In genomic region chr3:23389089-23389488, GRCh38 we compare ENCODE assay signal across 19 cellular contexts.
A peak's percentile ranks its signal among the peaks of the same experiment; 100 is the strongest.
DNase-seq lines count a peak whose midpoint lies in the region; ATAC-seq, FAIRE-seq and TF ChIP-seq lines count a peak whose summit lies in the region.
"Had no signal": no experiment of that assay in that cellular context is flagged by ENCODE, and none has a peak within 500 bp of the region (broad histone marks: within the 10 kb centered on the region; RNA-seq: fewer than 3 reads in every experiment).

No MANE protein-coding gene starts in this region.

- H3K27me3 Mint-ChIP-seq in naive B cell = no peaks in the 10 kb centered on the region
- H3K27me3 Mint-ChIP-seq in activated naive CD8-positive, alpha-beta T cell treated with anti-CD3 and anti-CD28 coated beads, Interleukin-2, amount 50 U/mL, for 24 hours = no peaks in the 10 kb centered on the region

- H3K36me3 Mint-ChIP-seq in naive B cell = no peaks in the 10 kb centered on the region
- no peaks in the 10 kb centered on the region for H3K36me3 Mint-ChIP-seq in activated naive CD8-positive, alpha-beta T cell treated with anti-CD3 and anti-CD28 coated beads, Interleukin-2, amount 50 U/mL, for 24 hours (ENCODE audit: low read depth)

- no peak; a peak in 1 of 4 replicates for TF ChIP-seq RAD21 in H1 (IDR thresholded peaks at IDR 0.05 in 1 of 2, conservative IDR thresholded peaks at IDR 0.05 in 1 of 2; ENCODE audit: low read depth in 2 of 2, low read length in 2 of 2)

- peaks cover 0 to 16% of the 10 kb centered on the region in 2 experiments; a peak in 1 of 4 replicates for H3K79me2 ChIP-seq in H1 (ENCODE audit: control insufficient read depth in 1 of 2, insufficient read depth in 2 of 2, low read length in 2 of 2)

- no peak overlapping the region for H3K23ac ChIP-seq in H1 (ENCODE audit: insufficient read length)

- H2AK5ac ChIP-seq in H1 (ENCODE audit: low read depth, low read length) = no peak overlapping the region

- H4K8ac ChIP-seq in H1 (ENCODE audit: extremely low read depth, insufficient read depth, low read length) = no peak overlapping the region

- H3K79me1 ChIP-seq in H1 (ENCODE audit: low read depth, low read length) = no peaks in the 10 kb centered on the region; the same call in 1 of the 2 replicates

- POLR2A ChIA-PET in H1 (lab: Charles Lee; ENCODE audit: partially characterized antibody) (interaction anchor here (1.0 to 1.3 kb wide), 2 partner anchors 9 to 24 kb away, joined by 3 to 4 read pairs; no protein-coding TSS in a partner anchor), RWPE1 (lab: Yijun Ruan, JAX; ENCODE audit: low non-redundant PET) (no interaction called here)

- peak; percentile 42 for DNase-seq in NCI-H345 treated with DMSO at 0.1 percent for 48 hours (lab: John Stamatoyannopoulos, UW; ENCODE audit: unreplicated experiment)
- peak in 1 of 2 experiments; percentile 43 for DNase-seq in H1 (ENCODE audit: low read depth in 1 of 2, low spot score in 2 of 2)
- DNase-seq in naive B cell = no peak
- no peak for DNase-seq in RWPE1 (ENCODE audit: low spot score)
- DNase-seq in activated naive CD8-positive, alpha-beta T cell treated with anti-CD3 and anti-CD28 coated beads, Interleukin-2, amount 50 U/mL, for 24 hours = no peak
- DNase-seq: activated CD4-positive, alpha-beta T cell treated with anti-CD3 and anti-CD28 coated beads for 4 hours; activated T-cell treated with anti-CD3 and anti-CD28 coated beads, Interleukin-2, amount 50 U/mL, for 4 hours; Karpas-422; NCI-H2107; nucleus accumbens; RPMI8226; stimulated activated naive CD4-positive, alpha-beta T cell treated with Interleukin-2 at 50 U/mL for 16 hours; T-helper 2 cell had no signal

- H3K56ac ChIP-seq in H1 (replicated peaks; ENCODE audit: insufficient read length, low read depth, low read length) = no peak overlapping the region

- CTCF ChIA-PET in H1 (lab: Charles Lee; ENCODE audit: partially characterized antibody) = no interaction called here
- CTCF ChIA-PET in RWPE1 (lab: Yijun Ruan, JAX) = interaction anchor here (0.6 kb wide), 1 partner anchor 165 kb away, joined by 3 read pairs; no protein-coding TSS in a partner anchor

- H4K91ac ChIP-seq in H1 (replicated peaks; ENCODE audit: insufficient read length, low read length) = no peak overlapping the region

- no peak overlapping the region for H2BK5ac ChIP-seq in H1 (ENCODE audit: low read depth, low read length)

- TF ChIP-seq CTCF in H1 (IDR thresholded peaks at IDR 0.05; ENCODE audit: control extremely low read depth in 1 of 3, insufficient read depth in 1 of 3, low read depth in 1 of 3, low read length in 3 of 3) = no peak
- TF ChIP-seq CTCF in RWPE1 (conservative IDR thresholded peaks at IDR 0.05; ENCODE audit: low read depth) = no peak

- TF ChIP-seq EP300 in H1 (IDR thresholded peaks at IDR 0.05; ENCODE audit: borderline replicate concordance in 1 of 2, low read depth in 2 of 2, low read length in 2 of 2) = 0 out of 3 replicates have a peak, but pooled peaks of 1 of the 2 experiments have one; percentile 39

- peak; percentile 68 for FAIRE-seq in H1 (lab: Jason Lieb, UNC)

- peaks cover 58 to 75% (median 73%) of the 10 kb centered on the region in 3 donors for H3K4me1 Mint-ChIP-seq in naive B cell
- H3K4me1 Mint-ChIP-seq in activated naive CD8-positive, alpha-beta T cell treated with anti-CD3 and anti-CD28 coated beads, Interleukin-2, amount 50 U/mL, for 24 hours = peaks cover 14% of the 10 kb centered on the region

- peak overlapping the region in 2 of 6 donors; percentile 18 to 61 for H3K27ac Mint-ChIP-seq in naive B cell
- no peak overlapping the region for H3K27ac Mint-ChIP-seq in activated naive CD8-positive, alpha-beta T cell treated with anti-CD3 and anti-CD28 coated beads, Interleukin-2, amount 50 U/mL, for 24 hours

- no peaks in the 10 kb centered on the region for H3K36me3 ChIP-seq in HUES48 (ENCODE audit: control insufficient read depth, insufficient read depth, low read length)
- no peaks in the 10 kb centered on the region for H3K36me3 ChIP-seq in H1 (ENCODE audit: control insufficient read depth in 2 of 4, insufficient read depth in 4 of 4, low read length in 3 of 4)
- H3K36me3 ChIP-seq: esophagus muscularis mucosa, vagina had no signal

- peaks cover 28% of the 10 kb centered on the region for H3K4me1 ChIP-seq in HUES48 (ENCODE audit: control insufficient read depth, insufficient read depth, low read length)
- peaks cover 0 to 5% (median 2%) of the 10 kb centered on the region in 4 experiments; a peak in 5 of 7 replicates for H3K4me1 ChIP-seq in H1 (replicated peaks in 1 of 4; ENCODE audit: control insufficient read depth in 3 of 4, insufficient read depth in 4 of 4, low read length in 3 of 4)
- H3K4me1 ChIP-seq: vagina had no signal

- no peaks in the 10 kb centered on the region for H3K23me2 ChIP-seq in H1 (ENCODE audit: low read depth, low read length)

- peak overlapping the region in 4 of 8 donors; percentile 13 to 83 (median 44) for H3K4me3 Mint-ChIP-seq in naive B cell
- no peak overlapping the region for H3K4me3 Mint-ChIP-seq in activated naive CD8-positive, alpha-beta T cell treated with anti-CD3 and anti-CD28 coated beads, Interleukin-2, amount 50 U/mL, for 24 hours
- H3K4me3 Mint-ChIP-seq: activated T-cell treated with anti-CD3 and anti-CD28 coated beads, Interleukin-2, amount 50 U/mL, for 4 hours had no signal

- H3K4me3 ChIP-seq in HUES48 (ENCODE audit: low read depth, low read length) (no peak overlapping the region), H1 (ENCODE audit: extremely low read depth in 1 of 4, insufficient read depth in 2 of 4, low read depth in 3 of 4, low read length in 4 of 4) (no peak overlapping the region)
- H3K4me3 ChIP-seq: esophagus muscularis mucosa, hepatocyte, vagina had no signal

- 44% methylated on average over 5 of the region's 5 CpGs; no CpG with 5 or more reads in 1 of the 2 experiments for WGBS in H1 (ENCODE audit: extremely low coverage in 1 of 2, insufficient coverage in 1 of 2, insufficient read length in 1 of 2, insufficient replicate concordance in 2 of 2, low coverage in 1 of 2, low lambda C conversion rate in 2 of 2, missing lambda C conversion rate in 1 of 2), 2 experiments

- H3K18ac ChIP-seq in H1 (ENCODE audit: extremely low read depth, low read length) = no peak overlapping the region

- H3K9me3 Mint-ChIP-seq in naive B cell = peaks cover 0 to 3% (median 0%) of the 10 kb centered on the region in 7 donors
- no peaks in the 10 kb centered on the region for H3K9me3 Mint-ChIP-seq in activated naive CD8-positive, alpha-beta T cell treated with anti-CD3 and anti-CD28 coated beads, Interleukin-2, amount 50 U/mL, for 24 hours
- H3K9me3 Mint-ChIP-seq: activated T-cell treated with anti-CD3 and anti-CD28 coated beads, Interleukin-2, amount 50 U/mL, for 4 hours had no signal

- no peak overlapping the region for H3K4ac ChIP-seq in H1 (replicated peaks; ENCODE audit: insufficient read length, low read depth, low read length)

- no peaks in the 10 kb centered on the region for H3K27me3 ChIP-seq in HUES48 (ENCODE audit: control insufficient read depth, insufficient read depth, low read length)
- H3K27me3 ChIP-seq in H1 (replicated peaks in 1 of 4; ENCODE audit: control insufficient read depth in 3 of 4, extremely low read depth in 1 of 4, insufficient read depth in 3 of 4, low read length in 3 of 4) = no peaks in the 10 kb centered on the region
- H3K27me3 ChIP-seq: esophagus muscularis mucosa, hepatocyte, vagina had no signal

- H3K9ac ChIP-seq in HUES48 (ENCODE audit: low read depth, low read length) (no peak overlapping the region; the same call in 1 of the 2 replicates), H1 (replicated peaks in 1 of 4; ENCODE audit: extremely low read depth in 1 of 4, low read depth in 3 of 4, low read length in 3 of 4) (no peak overlapping the region; a peak in 1 of 7 replicates)

- no peak overlapping the region for H3K14ac ChIP-seq in H1 (ENCODE audit: insufficient read length)

- H3K9me3 ChIP-seq in HUES48 (ENCODE audit: control insufficient read depth, insufficient read depth, low read length) = no peaks in the 10 kb centered on the region
- H3K9me3 ChIP-seq in H1 (ENCODE audit: insufficient read depth in 2 of 2, low read depth in 1 of 2, low read length in 1 of 2) = no peaks in the 10 kb centered on the region
- H3K9me3 ChIP-seq: esophagus muscularis mucosa, vagina had no signal

- peak overlapping the region in 1 of 2 experiments; percentile 41; a peak in 1 of 4 replicates for H3K4me2 ChIP-seq in H1 (ENCODE audit: insufficient read depth in 1 of 2, low read depth in 2 of 2, low read length in 2 of 2)
- H3K4me2 ChIP-seq: hepatocyte had no signal

- no peak overlapping the region for H2AFZ ChIP-seq in H1 (ENCODE audit: low read length)
- H2AFZ ChIP-seq: hepatocyte had no signal

- no peak for TF ChIP-seq POLR2A in H1 (IDR thresholded peaks at IDR 0.05; ENCODE audit: control extremely low read depth in 1 of 2, low read depth in 2 of 2, low read length in 2 of 2)

- no peaks in the 10 kb centered on the region for H4K20me1 ChIP-seq in H1 (replicated peaks in 1 of 2; ENCODE audit: control insufficient read depth in 1 of 2, insufficient read depth in 2 of 2, low read length in 2 of 2)

- no peak overlapping the region for H4K5ac ChIP-seq in H1 (ENCODE audit: insufficient read length, low read depth, low read length)

- peak overlapping the region; percentile 6; the same call in 1 of the 2 replicates for H2BK20ac ChIP-seq in H1 (ENCODE audit: low read length)

- H2BK120ac ChIP-seq in H1 (replicated peaks; ENCODE audit: low read depth, low read length) = no peak overlapping the region

- ATAC-seq in naive B cell (ENCODE audit: low read depth in 2 of 2) = peak; percentile 55 to 65
- ATAC-seq in GM18498 (IDR thresholded peaks at IDR 0.05; ENCODE audit: unreplicated experiment) = no peak
- no peak for ATAC-seq in activated naive CD8-positive, alpha-beta T cell treated with anti-CD3 and anti-CD28 coated beads, Interleukin-2, amount 50 U/mL, for 24 hours
- ATAC-seq: activated T-cell treated with anti-CD3 and anti-CD28 coated beads, Interleukin-2, amount 50 U/mL, for 4 hours had no signal

- H3K27ac ChIP-seq in HUES48 (ENCODE audit: low read depth, low read length) (peak overlapping the region; percentile 68), H1 (ENCODE audit: low read depth, low read length) (0 out of 2 replicates have a peak overlapping the region, but pooled peaks have one; percentile 12), RWPE1 (no peak overlapping the region)
- H3K27ac ChIP-seq: esophagus muscularis mucosa, hepatocyte, HL-60, vagina had no signal

- no peak overlapping the region for H2BK12ac ChIP-seq in H1 (ENCODE audit: low read depth, low read length)

- H2BK15ac ChIP-seq in H1 (ENCODE audit: low read length) = no peak overlapping the region

TF ChIP-seq in H1, 55 proteins besides CTCF, POLR2A, EP300 and RAD21:
- TF ChIP-seq CREB1 (IDR thresholded peaks at IDR 0.05) = no peak
- no peak for TF ChIP-seq CHD2 (IDR thresholded peaks at IDR 0.05; ENCODE audit: low read length)
- peak; percentile 94 for TF ChIP-seq TCF12 (IDR thresholded peaks at IDR 0.05; ENCODE audit: low read depth, low read length)
- no peak for TF ChIP-seq SUZ12 (IDR thresholded peaks at IDR 0.05; ENCODE audit: low read length)

Comparison
In these comparisons a context has a peak if more than half of its experiments do, and no peak if none do; other contexts are left out.
1. ATAC-seq: peak in naive B cell (2 of 2); none in GM18498 (single experiment) and activated naive CD8-positive, alpha-beta T cell treated with anti-CD3 and anti-CD28 coated beads, Interleukin-2, amount 50 U/mL, for 24 hours (single experiment).